29 cellular contexts compared by ENCODE assay signal in the genomic region with DNA sequence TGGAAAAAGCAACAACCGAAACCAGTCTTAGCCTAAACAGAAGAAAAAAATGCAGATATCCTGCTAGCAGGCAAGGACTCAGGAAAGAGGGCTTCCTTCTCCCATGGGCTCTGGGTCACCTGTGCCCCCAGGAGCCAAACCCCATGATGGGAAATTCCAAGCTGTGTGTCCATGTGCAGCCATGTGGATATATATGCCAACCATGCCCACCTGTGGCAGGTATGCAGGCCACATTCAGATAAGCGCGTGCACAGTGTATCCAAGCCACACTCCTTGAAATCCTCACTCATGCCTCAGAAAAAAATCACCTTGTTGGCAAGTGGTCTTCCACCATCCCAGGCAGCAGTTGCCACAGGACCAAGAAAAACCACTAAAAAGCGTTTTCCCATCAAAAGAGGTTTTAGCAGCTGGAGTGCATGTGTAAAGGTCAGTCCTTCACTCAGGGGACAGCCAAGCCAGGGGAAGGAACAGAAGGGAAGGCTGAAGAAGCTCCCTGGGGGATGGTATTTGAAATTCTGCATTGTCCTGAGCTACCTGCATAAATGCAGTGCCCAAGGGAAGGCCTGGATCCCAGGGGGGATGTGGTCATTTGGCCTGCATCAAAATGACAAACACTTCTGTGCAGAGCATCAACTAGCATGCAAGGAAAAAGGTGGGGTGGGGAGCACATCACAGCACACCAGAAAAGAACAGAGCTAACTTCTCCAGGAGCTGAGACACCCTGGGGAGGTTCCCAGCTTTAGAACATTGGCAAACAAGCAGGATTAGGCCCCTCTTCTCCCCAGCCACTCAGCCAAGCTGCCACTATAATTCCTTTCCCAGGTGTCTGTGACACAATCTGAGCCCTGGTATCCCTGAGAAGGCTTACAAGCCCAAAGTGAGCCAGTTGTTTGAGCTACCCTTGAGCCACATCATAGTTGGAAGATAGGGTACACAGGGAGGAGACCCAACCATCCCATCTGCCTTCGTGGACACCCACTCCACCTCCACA.
DNase-seq lines count a peak whose midpoint lies in the region; ATAC-seq, FAIRE-seq and TF ChIP-seq lines count a peak whose summit lies in the region.
"Had no signal": no experiment of that assay in that cellular context is flagged by ENCODE, and none has a peak within 500 bp of the region (broad histone marks: within the 10 kb centered on the region; RNA-seq: fewer than 3 reads in every experiment).

No MANE protein-coding gene starts in this region.

- H3K4me1 ChIP-seq in H1 (replicated peaks in 1 of 4; ENCODE audit: control insufficient read depth in 3 of 4, insufficient read depth in 4 of 4, low read length in 3 of 4) (peaks cover 4 to 15% (median 8%) of the 10 kb centered on the region in 4 experiments; a peak in 6 of 7 replicates), neuronal stem cell (ENCODE audit: control insufficient read depth in 2 of 2, insufficient read depth in 1 of 2, low read depth in 1 of 2, low read length in 2 of 2) (peaks cover 0 to 2% of the 10 kb centered on the region in 2 donors)
- H3K4me1 ChIP-seq: HAP-1 had no signal

- H2BK20ac ChIP-seq in H1 (ENCODE audit: low read length), result no peak overlapping the region

- TF ChIP-seq POLR2A in H1 (IDR thresholded peaks at IDR 0.05; ENCODE audit: control extremely low read depth in 1 of 2, low read depth in 2 of 2, low read length in 2 of 2), result no peak

- no peak overlapping the region for H3K14ac ChIP-seq in H1 (ENCODE audit: insufficient read length)
- no peak overlapping the region for H3K14ac ChIP-seq in neuronal stem cell (ENCODE audit: low read length)

- H3K79me2 ChIP-seq in H1 (ENCODE audit: control insufficient read depth in 1 of 2, insufficient read depth in 2 of 2, low read length in 2 of 2), result no peaks in the 10 kb centered on the region

- H3K27ac ChIP-seq in H1 (ENCODE audit: low read depth, low read length) (no peak overlapping the region), neuronal stem cell (replicated peaks; ENCODE audit: low read length) (no peak overlapping the region)

- H2BK15ac ChIP-seq in H1 (ENCODE audit: low read length) (peak overlapping the region; percentile 77; the same call in 1 of the 2 replicates), neuronal stem cell (ENCODE audit: low read length) (peak overlapping the region; percentile 6)

- no peak for FAIRE-seq in H1 (lab: Jason Lieb, UNC)
- FAIRE-seq: TTC549 had no signal

- H4K91ac ChIP-seq in H1 (replicated peaks; ENCODE audit: insufficient read length, low read length) (no peak overlapping the region), neuronal stem cell (ENCODE audit: low read depth, low read length, poor library complexity) (no peak overlapping the region)

- peak overlapping the region in 1 of 2 experiments; percentile 19; a peak in 2 of 4 replicates for H3K4me2 ChIP-seq in H1 (ENCODE audit: insufficient read depth in 1 of 2, low read depth in 2 of 2, low read length in 2 of 2)
- no peak overlapping the region for H3K4me2 ChIP-seq in neuronal stem cell (ENCODE audit: insufficient read depth, low read length, poor library complexity, severe bottlenecking)

- H3K27me3 ChIP-seq in H1 (replicated peaks in 1 of 4; ENCODE audit: control insufficient read depth in 3 of 4, extremely low read depth in 1 of 4, insufficient read depth in 3 of 4, low read length in 3 of 4), result no peaks in the 10 kb centered on the region
- H3K27me3 ChIP-seq in neuronal stem cell (ENCODE audit: control insufficient read depth in 3 of 3, insufficient read depth in 3 of 3, low read depth in 1 of 3, low read length in 3 of 3), result no peaks in the 10 kb centered on the region
- H3K27me3 ChIP-seq: upper lobe of left lung had no signal

- H3K23ac ChIP-seq in H1 (ENCODE audit: insufficient read length) (no peak overlapping the region), neuronal stem cell (ENCODE audit: low read depth, low read length, poor library complexity) (no peak overlapping the region)

- no peak for TF ChIP-seq CTCF in H1 (IDR thresholded peaks at IDR 0.05; ENCODE audit: control extremely low read depth in 1 of 3, insufficient read depth in 1 of 3, low read depth in 1 of 3, low read length in 3 of 3)

- ATAC-seq in HG02610 (IDR thresholded peaks at IDR 0.05; ENCODE audit: unreplicated experiment), result no peak
- ATAC-seq: activated CD4-positive, CD25-positive, alpha-beta regulatory T cell treated with anti-CD3 and anti-CD28 coated beads, Interleukin-2, amount 50 U/mL, for 24 hours; activated naive CD8-positive, alpha-beta T cell treated with anti-CD3 and anti-CD28 coated beads, Interleukin-2, amount 50 U/mL, for 24 hours; activated T-cell treated with anti-CD3 and anti-CD28 coated beads, Interleukin-2, amount 50 U/mL, for 72 hours; esophagus mucosa; SK-N-SH treated with all-trans-retinoic acid at 6 μM for 48 hours; stimulated activated memory B cell treated with anti-CD40 and anti-IgM and Interleukin-4, amounts not matched to agents 10 μg/mL and 1 μg/mL and 100 μg/mL, for 72 hours had no signal

- no peaks in the 10 kb centered on the region for H3K23me2 ChIP-seq in H1 (ENCODE audit: low read depth, low read length)

- H3K4ac ChIP-seq in H1 (replicated peaks; ENCODE audit: insufficient read length, low read depth, low read length) (no peak overlapping the region), neuronal stem cell (ENCODE audit: low read length) (no peak overlapping the region)

- no peak overlapping the region for H3K4me3 ChIP-seq in H1 (ENCODE audit: extremely low read depth in 1 of 4, insufficient read depth in 2 of 4, low read depth in 3 of 4, low read length in 4 of 4)
- H3K4me3 ChIP-seq in neuronal stem cell (ENCODE audit: low read length in 2 of 2), result no peak overlapping the region
- H3K4me3 ChIP-seq: HAP-1, upper lobe of left lung had no signal

- DNase-seq in NCI-H2171 treated with DMSO at 0.1 percent for 48 hours (lab: John Stamatoyannopoulos, UW), result peak; percentile 14
- DNase-seq in NCI-H2171 (lab: John Stamatoyannopoulos, UW), result no peak
- DNase-seq in NCI-H524 (lab: John Stamatoyannopoulos, UW), result peak; percentile 64 to 88
- DNase-seq in H1 (ENCODE audit: low read depth in 1 of 2, low spot score in 2 of 2), result no peak
- no peak for DNase-seq in neuronal stem cell (ENCODE audit: low spot score)
- DNase-seq in amniotic stem cell (lab: John Stamatoyannopoulos, UW), result no peak
- DNase-seq in T1000 (lab: John Stamatoyannopoulos, UW), result no peak
- DNase-seq: activated CD4-positive, alpha-beta T cell treated with anti-CD3 and anti-CD28 coated beads, Interleukin-2, amount 50 U/mL, for 48 hours; activated naive CD4-positive, alpha-beta T cell; activated naive CD8-positive, alpha-beta T cell treated with anti-CD3 and anti-CD28 coated beads, Interleukin-2, amount 50 U/mL, for 24 hours; activated T-cell treated with anti-CD3 and anti-CD28 coated beads, Interleukin-2, amount 50 U/mL, for 72 hours; AML-193; Calu3; CD4-positive, CD25-positive, alpha-beta regulatory T cell; central memory CD4-positive, alpha-beta T cell; endodermal cell; kidney glomerular epithelial cell; NCI-H1436; NCI-H2081 treated with DMSO at 0.1 percent for 48 hours; nephron progenitor cell; substantia nigra; upper lobe of left lung had no signal

- H3K36me3 ChIP-seq in H1 (ENCODE audit: control insufficient read depth in 2 of 4, insufficient read depth in 4 of 4, low read length in 3 of 4), result no peaks in the 10 kb centered on the region
- H3K36me3 ChIP-seq in neuronal stem cell (replicated peaks in 1 of 2; ENCODE audit: control insufficient read depth in 2 of 2, insufficient read depth in 2 of 2, low read length in 2 of 2), result no peaks in the 10 kb centered on the region
- H3K36me3 ChIP-seq: HAP-1, upper lobe of left lung had no signal

- no peak overlapping the region for H2AK5ac ChIP-seq in H1 (ENCODE audit: low read depth, low read length)
- H2AK5ac ChIP-seq in neuronal stem cell (ENCODE audit: low read depth, low read length), result no peak overlapping the region

- H3K79me1 ChIP-seq in H1 (ENCODE audit: low read depth, low read length), result no peaks in the 10 kb centered on the region
- H3K79me1 ChIP-seq in neuronal stem cell (ENCODE audit: low read depth, low read length), result no peaks in the 10 kb centered on the region

- H4K8ac ChIP-seq in H1 (ENCODE audit: extremely low read depth, insufficient read depth, low read length) (no peak overlapping the region), neuronal stem cell (ENCODE audit: low read depth, low read length) (no peak overlapping the region)

- 85% methylated on average over 5 of the region's 5 CpGs; no CpG with 5 or more reads in 1 of the 2 experiments for WGBS in H1 (ENCODE audit: extremely low coverage in 1 of 2, insufficient coverage in 1 of 2, insufficient read length in 1 of 2, insufficient replicate concordance in 2 of 2, low coverage in 1 of 2, low lambda C conversion rate in 2 of 2, missing lambda C conversion rate in 1 of 2), 2 experiments
- WGBS in neuronal stem cell (ENCODE audit: extremely low coverage in 2 of 2, insufficient read length in 2 of 2, insufficient replicate concordance in 1 of 2), 2 donors, result no CpG with 5 or more reads among the region's 5 CpGs

- no peak for TF ChIP-seq EP300 in H1 (IDR thresholded peaks at IDR 0.05; ENCODE audit: borderline replicate concordance in 1 of 2, low read depth in 2 of 2, low read length in 2 of 2)

- no peak overlapping the region for H4K5ac ChIP-seq in H1 (ENCODE audit: insufficient read length, low read depth, low read length)

- H3K9ac ChIP-seq in H1 (replicated peaks in 1 of 4; ENCODE audit: extremely low read depth in 1 of 4, low read depth in 3 of 4, low read length in 3 of 4) (no peak overlapping the region), neuronal stem cell (ENCODE audit: low read depth, low read length, poor library complexity) (no peak overlapping the region)

- H3K9me3 ChIP-seq in H1 (ENCODE audit: insufficient read depth in 2 of 2, low read depth in 1 of 2, low read length in 1 of 2) (no peaks in the 10 kb centered on the region), neuronal stem cell (replicated peaks in 1 of 2; ENCODE audit: control insufficient read depth in 2 of 2, insufficient read depth in 1 of 2, low read depth in 1 of 2, low read length in 2 of 2) (no peaks in the 10 kb centered on the region)
- H3K9me3 ChIP-seq: HAP-1, upper lobe of left lung had no signal

- CTCF ChIA-PET in H1 (lab: Charles Lee; ENCODE audit: partially characterized antibody), result interaction anchor here (0.5 to 1.7 kb wide), 8 partner anchors 15 to 1644 kb away, joined by 3 to 5 read pairs (median 4); no protein-coding TSS in a partner anchor

- POLR2A ChIA-PET in H1 (lab: Charles Lee; ENCODE audit: partially characterized antibody), result no interaction called here

- H2AFZ ChIP-seq in H1 (ENCODE audit: low read length), result no peak overlapping the region
- H2AFZ ChIP-seq in neuronal stem cell (ENCODE audit: low read length), result no peak overlapping the region

- H3K18ac ChIP-seq in H1 (ENCODE audit: extremely low read depth, low read length), result no peak overlapping the region
- no peak overlapping the region for H3K18ac ChIP-seq in neuronal stem cell (ENCODE audit: low read length)

- H3K56ac ChIP-seq in H1 (replicated peaks; ENCODE audit: insufficient read length, low read depth, low read length), result no peak overlapping the region

- no peak overlapping the region for H2BK120ac ChIP-seq in H1 (replicated peaks; ENCODE audit: low read depth, low read length)
- no peak overlapping the region for H2BK120ac ChIP-seq in neuronal stem cell (ENCODE audit: low read depth, low read length)

- H4K20me1 ChIP-seq in H1 (replicated peaks in 1 of 2; ENCODE audit: control insufficient read depth in 1 of 2, insufficient read depth in 2 of 2, low read length in 2 of 2), result peaks cover 0 to 4% of the 10 kb centered on the region in 2 experiments

- H2BK12ac ChIP-seq in H1 (ENCODE audit: low read depth, low read length), result peak overlapping the region; percentile 35; the same call in 1 of the 2 replicates
- H2BK12ac ChIP-seq in neuronal stem cell (ENCODE audit: low read length), result no peak overlapping the region

- TF ChIP-seq RAD21 in H1 (IDR thresholded peaks at IDR 0.05 in 1 of 2, conservative IDR thresholded peaks at IDR 0.05 in 1 of 2; ENCODE audit: low read depth in 2 of 2, low read length in 2 of 2), result no peak

- H2BK5ac ChIP-seq in H1 (ENCODE audit: low read depth, low read length) (no peak overlapping the region; the same call in 1 of the 2 replicates), neuronal stem cell (ENCODE audit: low read length) (no peak overlapping the region)

Comparison
In these comparisons a context has a peak if more than half of its experiments do, and no peak if none do; other contexts are left out.
1. DNase-seq: peak in NCI-H2171 treated with DMSO at 0.1 percent for 48 hours (single experiment) and NCI-H524 (2 of 2); none in NCI-H2171 (single experiment), H1 (0 of 2), neuronal stem cell (single experiment), amniotic stem cell (single experiment) and T1000 (single experiment).